9 cellular contexts compared by ENCODE assay signal in genomic region chrX:15647510-15647909, GRCh38. TPM values are rescaled to one million over a fixed set of nuclear protein-coding genes. Genes with fewer than 3 reads are reported as not detected.
DNase-seq lines count a peak whose midpoint lies in the region; ATAC-seq, FAIRE-seq and TF ChIP-seq lines count a peak whose summit lies in the region.
"Not testable (repeated sequence)": the region's sequence is repeated elsewhere in the genome, so short reads cannot be mapped to it uniquely, and the experiment has no call there.
"Had no signal": no experiment of that assay in that cellular context is flagged by ENCODE, and none has a peak within 500 bp of the region (broad histone marks: within the 10 kb centered on the region; RNA-seq: fewer than 3 reads in every experiment).

No MANE protein-coding gene starts in this region.

- not testable (repeated sequence) for H3K4me3 ChIP-seq in bronchial epithelial cell (ENCODE audit: low read depth, low read length); right lobe of liver; upper lobe of right lung

- peak; percentile 59 for ATAC-seq in GM18502 (IDR thresholded peaks at IDR 0.05; ENCODE audit: poor library complexity, unreplicated experiment)
- peak; percentile 61 for ATAC-seq in GM19463 (IDR thresholded peaks at IDR 0.05; ENCODE audit: unreplicated experiment)
- peak; percentile 59 for ATAC-seq in HG03095 (IDR thresholded peaks at IDR 0.05; ENCODE audit: unreplicated experiment)
- ATAC-seq in T-helper 17 cell, result peak; percentile 50
- ATAC-seq in left cardiac atrium, result peak; percentile 39 to 68
- peak; percentile 80 to 94 (median 88) for ATAC-seq in right lobe of liver
- peak; percentile 81 for ATAC-seq in upper lobe of right lung

- not testable (repeated sequence) for H3K4me1 Mint-ChIP-seq in T-helper 17 cell

- not testable (repeated sequence) for TF ChIP-seq CTCF in bronchial epithelial cell (IDR thresholded peaks at IDR 0.05; ENCODE audit: insufficient read depth, low read length, severe bottlenecking); right lobe of liver (IDR thresholded peaks at IDR 0.05); upper lobe of right lung (IDR thresholded peaks at IDR 0.05)

- not testable (repeated sequence) for H3K4me3 Mint-ChIP-seq in T-helper 17 cell

- H3K36me3 Mint-ChIP-seq in T-helper 17 cell (ENCODE audit: low read depth), result not testable (repeated sequence)

- not testable (repeated sequence) for H3K36me3 ChIP-seq in bronchial epithelial cell (ENCODE audit: control insufficient read depth, insufficient read depth, low read length); right lobe of liver; upper lobe of right lung

- not testable (repeated sequence) for H3K27me3 ChIP-seq in bronchial epithelial cell (ENCODE audit: control insufficient read depth, insufficient read depth, low read length); right lobe of liver; upper lobe of right lung

- FAIRE-seq in bronchial epithelial cell (lab: Jason Lieb, UNC), result peak; percentile 99

- not testable (repeated sequence) for H3K4me1 ChIP-seq in right lobe of liver, upper lobe of right lung

- intact Hi-C loops in left cardiac atrium (cut with DNase I), result loop anchor here in 1 of 2 donors (10.0 kb wide), 1 partner anchor 143 kb away; the partner anchor contains the start of gene BMX
- intact Hi-C loops in right lobe of liver (cut with DNase I); upper lobe of right lung (cut with DNase I): not testable (repeated sequence)

- not testable (repeated sequence) for H3K27ac Mint-ChIP-seq in T-helper 17 cell

- H3K27me3 Mint-ChIP-seq in T-helper 17 cell, result not testable (repeated sequence)

- H3K27ac ChIP-seq in right lobe of liver, upper lobe of right lung: not testable (repeated sequence)

- WGBS in right lobe of liver (ENCODE audit: insufficient coverage, low coverage, low lambda C conversion rate, missing lambda C conversion rate), result no CpG with 5 or more reads among the region's 5 CpGs

- DNase-seq in T-helper 17 cell; bronchial epithelial cell (ENCODE audit: low read depth); left cardiac atrium; right lobe of liver; upper lobe of right lung: not testable (repeated sequence)

- not testable (repeated sequence) for TF ChIP-seq POLR2A in right lobe of liver (IDR thresholded peaks at IDR 0.05)

- not testable (repeated sequence) for H3K9me3 ChIP-seq in T-helper 17 cell (ENCODE audit: control insufficient read depth, low read length, poor library complexity, severe bottlenecking); right lobe of liver; upper lobe of right lung

RNA-seq across cellular contexts. Expression of gene CLTRN, which starts 17.1 kb away (rescaled TPM):
- total RNA-seq in T-helper 17 cell, result under 1 TPM; 0.22 to 0.29 TPM
- 0.53 and 1.2 TPM in 2 replicates for total RNA-seq in bronchial epithelial cell
- under 1 TPM; 0.31 to 0.53 TPM for total RNA-seq in left cardiac atrium
- 10 to 100 TPM in 5 of 6 experiments, 1 to 10 TPM in 1; 8.8 to 14.0 (median 10.2) TPM for total RNA-seq in right lobe of liver
- total RNA-seq in upper lobe of right lung, result 0.90 TPM
- total RNA-seq: LHCN-M2 had no signal

RNA-seq across cellular contexts. Expression of gene ACE2, which starts 46.8 kb away (rescaled TPM):
- not detected for total RNA-seq in T-helper 17 cell
- total RNA-seq in bronchial epithelial cell, result 1.2 TPM in 1 of 2 replicates, not detected in the other
- total RNA-seq in left cardiac atrium, result 10 to 100 TPM; 14.3 to 17.2 TPM
- 1 to 10 TPM in 4 of 6 experiments, under 1 TPM in 2; 0.92 to 8.7 (median 1.4) TPM for total RNA-seq in right lobe of liver
- total RNA-seq in upper lobe of right lung, result 3.4 TPM
- total RNA-seq: LHCN-M2 had no signal
